Comparison of ENCODE assay signal across 30 cellular contexts in genomic region chr2:114527330-114527983, GRCh38.
"Had no signal": no experiment of that assay in that cellular context is flagged by ENCODE, and none has a peak within 500 bp of the region (broad histone marks: within the 10 kb centered on the region; RNA-seq: fewer than 3 reads in every experiment).

No MANE protein-coding gene starts in this region.

- H3K9me3 ChIP-seq: left ventricle myocardium inferior, neutrophil, ovary, right atrium auricular region, right lobe of liver, stomach, testis, thyroid gland, upper lobe of right lung, uterus had no signal

- ATAC-seq: natural killer cell, right lobe of liver, upper lobe of right lung had no signal

- DNase-seq: hypothalamus; immature natural killer cell; kidney; left ventricle myocardium inferior; midbrain; naive B cell; natural killer cell; nephron progenitor cell; occipital lobe; ovary; right lobe of liver; stimulated activated CD4-positive, alpha-beta T cell treated with anti-CD3 and anti-CD28 coated beads, Interleukin-12 subunit alpha, Interleukin-12 subunit beta, amount 100 ng/mL, for 4 hours; stimulated activated CD4-positive, alpha-beta T cell treated with anti-CD3 and anti-CD28 coated beads, Interleukin-15, amount 100 ng/mL, for 24 hours; stimulated activated CD4-positive, alpha-beta T cell treated with anti-CD3 and anti-CD28 coated beads, Interleukin-2, amount 100 ng/mL, for 24 hours; stimulated activated CD4-positive, alpha-beta T cell treated with anti-CD3 and anti-CD28 coated beads, Interleukin-4, amount 100 ng/mL, for 1 hour; stimulated activated naive B cell treated with anti-CD40 and anti-IgM and Interleukin-4, amounts not matched to agents 10 μg/mL and 1 μg/mL and 100 μg/mL, for 72 hours; stimulated activated naive CD8-positive, alpha-beta T cell treated with anti-CD3 and anti-CD28 coated beads, Interleukin-15, Interleukin-2, amounts not matched to agents 100 U/mL and 50 U/mL, for 24 hours; stomach; testis; thyroid gland; trophoblast cell; upper lobe of right lung; uterus had no signal

- H3K4me3 ChIP-seq: left ventricle myocardium inferior, lung, neural progenitor cell, ovary, right atrium auricular region, right lobe of liver, stomach, testis, thyroid gland, upper lobe of right lung, uterus had no signal

- H2AFZ ChIP-seq: neural progenitor cell had no signal

- H3K4me2 ChIP-seq: neural progenitor cell had no signal

- H3K27me3 ChIP-seq: neural progenitor cell, neutrophil, ovary, right atrium auricular region, right lobe of liver, stomach, testis, thyroid gland, upper lobe of right lung, uterus had no signal

- H3K27me3 Mint-ChIP-seq: stimulated activated naive B cell treated with anti-CD40 and anti-IgM and Interleukin-4, amounts not matched to agents 10 μg/mL and 1 μg/mL and 100 μg/mL, for 72 hours had no signal

- H3K4me1 ChIP-seq: left ventricle myocardium inferior, neural progenitor cell, right atrium auricular region, right lobe of liver, stomach, thyroid gland, upper lobe of right lung, uterus had no signal

- H3K27ac ChIP-seq: left ventricle myocardium inferior, neural progenitor cell, neutrophil, ovary, right atrium auricular region, right lobe of liver, stomach, testis, thyroid gland, upper lobe of right lung, uterus had no signal

- FAIRE-seq: islet of Langerhans, kidney had no signal

- H3K9ac ChIP-seq: neural progenitor cell had no signal

- H3K36me3 Mint-ChIP-seq: immature natural killer cell; memory B cell; naive B cell; natural killer cell; neural progenitor cell; stimulated activated naive B cell treated with anti-CD40 and anti-IgM and Interleukin-4, amounts not matched to agents 10 μg/mL and 1 μg/mL and 100 μg/mL, for 72 hours had no signal

- H3K4me1 Mint-ChIP-seq: immature natural killer cell; memory B cell; naive B cell; natural killer cell; nephron progenitor cell; neural progenitor cell; stimulated activated naive B cell treated with anti-CD40 and anti-IgM and Interleukin-4, amounts not matched to agents 10 μg/mL and 1 μg/mL and 100 μg/mL, for 72 hours had no signal

- H3K36me3 ChIP-seq: left ventricle myocardium inferior, neural progenitor cell, neutrophil, ovary, right atrium auricular region, right lobe of liver, stomach, thyroid gland, upper lobe of right lung, uterus had no signal

- H3K4me3 Mint-ChIP-seq: immature natural killer cell; memory B cell; naive B cell; natural killer cell; nephron progenitor cell; neural progenitor cell; stimulated activated naive B cell treated with anti-CD40 and anti-IgM and Interleukin-4, amounts not matched to agents 10 μg/mL and 1 μg/mL and 100 μg/mL, for 72 hours had no signal

- H3K27ac Mint-ChIP-seq: immature natural killer cell; memory B cell; naive B cell; natural killer cell; nephron progenitor cell; neural progenitor cell; progenitor cell of endocrine pancreas; stimulated activated naive B cell treated with anti-CD40 and anti-IgM and Interleukin-4, amounts not matched to agents 10 μg/mL and 1 μg/mL and 100 μg/mL, for 72 hours had no signal
